Comparison of ENCODE assay signal across 8 cellular contexts in genomic region chrX:72100824-72101351, GRCh38.
DNase-seq lines count a peak whose midpoint lies in the region; ATAC-seq and TF ChIP-seq lines count a peak whose summit lies in the region.

No MANE protein-coding gene starts in this region.

- peak; percentile 57 to 63 for DNase-seq in erythroblast (lab: John Stamatoyannopoulos, UW)
- peak; percentile 46 for DNase-seq in stimulated activated CD8-positive, alpha-beta memory T cell treated with anti-CD3 and anti-CD28 coated beads, Interleukin-4, amount 100 ng/mL, for 24 hours (ENCODE audit: low read depth)
- no peak for DNase-seq in SW 1271 (lab: John Stamatoyannopoulos, UW)
- no peak for DNase-seq in NCI-H2081 (lab: John Stamatoyannopoulos, UW)
- DNase-seq in NCI-H446 (lab: John Stamatoyannopoulos, UW), result no peak

- no peak for TF ChIP-seq POLR2A in erythroblast (IDR thresholded peaks at IDR 0.05; ENCODE audit: low read length)

- peak; percentile 76 for ATAC-seq in GM19397 (IDR thresholded peaks at IDR 0.05; ENCODE audit: unreplicated experiment)
- ATAC-seq in HG03280 (IDR thresholded peaks at IDR 0.05; ENCODE audit: unreplicated experiment), result peak; percentile 59
- ATAC-seq in activated CD4-positive, CD25-positive, alpha-beta regulatory T cell treated with anti-CD3 and anti-CD28 coated beads, Interleukin-2, amount 50 U/mL, for 24 hours, result peak; percentile 82 to 87

Comparison
In these comparisons a context has a peak if more than half of its experiments do, and no peak if none do; other contexts are left out.
1. DNase-seq: peak in erythroblast (2 of 2) and stimulated activated CD8-positive, alpha-beta memory T cell treated with anti-CD3 and anti-CD28 coated beads, Interleukin-4, amount 100 ng/mL, for 24 hours (single experiment); none in SW 1271 (0 of 2), NCI-H2081 (0 of 2) and NCI-H446 (0 of 2).
2. Peak in every context shown above with its lines, with median percentiles within 50 percentile points of each other: ATAC-seq.